8 cellular contexts compared by ENCODE assay signal in genomic region chr3:146218880-146219866, GRCh38. TPM values are rescaled to one million over a fixed set of nuclear protein-coding genes. Genes with fewer than 3 reads are reported as not detected.
DNase-seq lines count a peak whose midpoint lies in the region; ATAC-seq and TF ChIP-seq lines count a peak whose summit lies in the region.

No MANE protein-coding gene starts in this region.

- no peak overlapping the region for H3K27ac ChIP-seq in CD4-positive, alpha-beta memory T cell (ENCODE audit: low read depth, low read length)
- H3K27ac ChIP-seq in foreskin keratinocyte (no peak overlapping the region), gastrocnemius medialis (no peak overlapping the region)

- in situ Hi-C loops in gastrocnemius medialis (cut with MboI; ENCODE audit: low sequenced_read_pairs in 4 of 4) = loop anchor here (5.0 to 25.0 kb wide), 4 partner anchors 106 to 368 kb away; no protein-coding TSS in a partner anchor

- TF ChIP-seq POLR2A in gastrocnemius medialis (IDR thresholded peaks at IDR 0.05) = no peak

- intact Hi-C loops in CD4-positive, alpha-beta memory T cell (cut with micrococcal nuclease) = loop anchor here (1.0 kb wide), 2 partner anchors 358 to 421 kb away; no protein-coding TSS in a partner anchor
- intact Hi-C loops in gastrocnemius medialis (cut with DNase I; ENCODE audit: low total_unique reads) = loop anchor here (2.0 kb wide), 1 partner anchor 108 kb away; no protein-coding TSS in a partner anchor

- no peak overlapping the region for H3K4me3 ChIP-seq in CD4-positive, alpha-beta memory T cell (ENCODE audit: low read length in 2 of 2)
- no peak overlapping the region for H3K4me3 ChIP-seq in gastrocnemius medialis

- peaks cover 2 to 17% of the 10 kb centered on the region in 2 donors for H3K27me3 Mint-ChIP-seq in CD4-positive, alpha-beta memory T cell

- CTCF ChIA-PET in CD4-positive, alpha-beta memory T cell (lab: Charles Lee; ENCODE audit: partially characterized antibody) = interaction anchor here (0.8 to 1.5 kb wide), 8 partner anchors 18 to 371 kb away, joined by 3 to 5 read pairs (median 3); no protein-coding TSS in a partner anchor

- no peaks in the 10 kb centered on the region for H3K36me3 Mint-ChIP-seq in CD4-positive, alpha-beta memory T cell

- peak; percentile 77 for TF ChIP-seq CTCF in foreskin keratinocyte (conservative IDR thresholded peaks at IDR 0.05)
- peak; percentile 40 to 67 (median 47) for TF ChIP-seq CTCF in gastrocnemius medialis (IDR thresholded peaks at IDR 0.05 in 4 of 5, conservative IDR thresholded peaks at IDR 0.05 in 1 of 5)

- no peaks in the 10 kb centered on the region for H3K27me3 ChIP-seq in CD4-positive, alpha-beta memory T cell (ENCODE audit: insufficient read depth, low read length)
- no peaks in the 10 kb centered on the region for H3K27me3 ChIP-seq in foreskin keratinocyte
- H3K27me3 ChIP-seq in gastrocnemius medialis = no peaks in the 10 kb centered on the region

- peak; percentile 56 for ATAC-seq in GM18909 (IDR thresholded peaks at IDR 0.05; ENCODE audit: poor library complexity, unreplicated experiment)
- peak; percentile 21 for ATAC-seq in foreskin keratinocyte
- ATAC-seq in gastrocnemius medialis = no peak
- ATAC-seq in HG03457 (IDR thresholded peaks at IDR 0.05; ENCODE audit: unreplicated experiment) = no peak

- H3K4me3 Mint-ChIP-seq in CD4-positive, alpha-beta memory T cell = no peak overlapping the region

- no peaks in the 10 kb centered on the region for H3K4me1 ChIP-seq in CD4-positive, alpha-beta memory T cell (ENCODE audit: insufficient read depth, low read length)
- peaks cover 4% of the 10 kb centered on the region for H3K4me1 ChIP-seq in foreskin keratinocyte
- H3K4me1 ChIP-seq in gastrocnemius medialis = peaks cover 0 to 3% of the 10 kb centered on the region in 2 donors

- no peaks in the 10 kb centered on the region for H3K9me3 ChIP-seq in CD4-positive, alpha-beta memory T cell (ENCODE audit: control insufficient read depth in 1 of 2, low read length in 2 of 2)
- H3K9me3 ChIP-seq in gastrocnemius medialis = no peaks in the 10 kb centered on the region

- no peaks in the 10 kb centered on the region for H3K9me3 Mint-ChIP-seq in CD4-positive, alpha-beta memory T cell

- H3K4me1 Mint-ChIP-seq in CD4-positive, alpha-beta memory T cell = peaks cover 0 to 2% (median 0%) of the 10 kb centered on the region in 4 donors

- POLR2A ChIA-PET in CD4-positive, alpha-beta memory T cell (lab: Charles Lee; ENCODE audit: partially characterized antibody) = no interaction called here

- no peaks in the 10 kb centered on the region for H3K36me3 ChIP-seq in CD4-positive, alpha-beta memory T cell (ENCODE audit: insufficient read depth, low read length)
- no peaks in the 10 kb centered on the region for H3K36me3 ChIP-seq in gastrocnemius medialis

- peak in 4 of 5 donors; percentile 6 to 34 (median 16) for DNase-seq in CD4-positive, alpha-beta memory T cell
- DNase-seq in NCI-H2107 treated with DMSO at 0.1 percent for 48 hours (lab: John Stamatoyannopoulos, UW; ENCODE audit: unreplicated experiment) = peak; percentile 26
- peak; percentile 35 for DNase-seq in activated T-cell treated with anti-CD3 and anti-CD28 coated beads for 1 hour (ENCODE audit: low read depth)
- no peak for DNase-seq in foreskin keratinocyte
- no peak for DNase-seq in gastrocnemius medialis
- DNase-seq in HuH-7.5 (ENCODE audit: low spot score) = no peak

- H3K27ac Mint-ChIP-seq in CD4-positive, alpha-beta memory T cell = no peak overlapping the region

RNA-seq across cellular contexts. Expression of gene PLSCR4, which starts 31.7 kb away (rescaled TPM):
- not detected for total RNA-seq in CD4-positive, alpha-beta memory T cell
- not detected for polyA plus RNA-seq in CD4-positive, alpha-beta memory T cell
- total RNA-seq in foreskin keratinocyte (0.82 and 1.1 TPM in 2 replicates), gastrocnemius medialis (10 to 100 TPM in 2 of 4 donors, 1 to 10 TPM in 2; 6.3 to 16.8 (median 9.5) TPM)
- polyA plus RNA-seq in foreskin keratinocyte = 0.23 and 0.28 TPM in 2 replicates

RNA-seq across cellular contexts. Expression of gene PLOD2, which starts 58.2 kb away (rescaled TPM):
- not detected for total RNA-seq in CD4-positive, alpha-beta memory T cell
- not detected for polyA plus RNA-seq in CD4-positive, alpha-beta memory T cell
- total RNA-seq in foreskin keratinocyte = 13.5 and 22.9 TPM in 2 replicates
- 4.6 and 9.1 TPM in 2 replicates for polyA plus RNA-seq in foreskin keratinocyte
- 1 to 10 TPM; 2.0 to 6.5 (median 4.1) TPM for total RNA-seq in gastrocnemius medialis

Comparison
In these comparisons a context has a peak if more than half of its experiments do, and no peak if none do; other contexts are left out.
1. DNase-seq: peak in CD4-positive, alpha-beta memory T cell (4 of 5), NCI-H2107 treated with DMSO at 0.1 percent for 48 hours (single experiment) and activated T-cell treated with anti-CD3 and anti-CD28 coated beads for 1 hour (single experiment); none in foreskin keratinocyte (0 of 2), gastrocnemius medialis (0 of 2) and HuH-7.5 (single experiment).
2. ATAC-seq: peak in GM18909 (single experiment) and foreskin keratinocyte (single experiment); none in gastrocnemius medialis (0 of 2) and HG03457 (single experiment).